29 cellular contexts compared by ENCODE assay signal in the genomic region with DNA sequence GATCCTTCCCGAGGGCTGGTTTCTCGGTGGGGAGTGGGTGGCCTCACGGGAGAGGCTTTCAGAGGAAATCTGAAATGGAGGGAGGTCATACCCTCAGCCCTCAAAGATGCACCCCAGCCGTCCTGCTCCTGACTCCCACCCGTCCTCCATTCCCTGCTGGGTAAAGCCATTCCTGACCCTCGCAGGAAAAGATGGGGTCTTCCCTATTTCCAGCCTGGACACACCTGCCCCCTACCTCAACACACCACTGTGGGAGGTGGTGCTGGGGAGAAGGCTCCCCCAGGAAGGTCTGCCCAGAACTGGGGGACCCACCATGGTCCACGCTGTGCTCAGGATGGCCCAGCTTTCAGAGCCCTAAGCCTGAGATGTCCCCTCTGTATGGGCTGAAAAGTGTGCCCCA.
DNase-seq lines count a peak whose midpoint lies in the region; ATAC-seq and TF ChIP-seq lines count a peak whose summit lies in the region.
"Had no signal": no experiment of that assay in that cellular context is flagged by ENCODE, and none has a peak within 500 bp of the region (broad histone marks: within the 10 kb centered on the region; RNA-seq: fewer than 3 reads in every experiment).

No MANE protein-coding gene starts in this region.

- no peak overlapping the region for H3K4me3 ChIP-seq in endodermal cell (ENCODE audit: low read length)
- no peak overlapping the region for H3K4me3 ChIP-seq in muscle layer of duodenum (ENCODE audit: low read depth in 1 of 2, low read length in 2 of 2)
- no peak overlapping the region for H3K4me3 ChIP-seq in stomach
- H3K4me3 ChIP-seq: Peyer's patch, psoas muscle, testis, uterus had no signal

- TF ChIP-seq POLR2A in stomach (IDR thresholded peaks at IDR 0.05): no peak

- H3K27ac ChIP-seq in endodermal cell (ENCODE audit: low read depth, low read length): no peak overlapping the region
- peak overlapping the region; percentile 47 for H3K27ac ChIP-seq in muscle layer of duodenum (ENCODE audit: low read length)
- peak overlapping the region in 3 of 5 donors; percentile 55 to 83 (median 71) for H3K27ac ChIP-seq in stomach
- H3K27ac ChIP-seq: psoas muscle, testis, uterus had no signal

- H3K4me3 Mint-ChIP-seq in CD14-positive monocyte: peak overlapping the region in 1 of 2 donors; percentile 60
- H3K4me3 Mint-ChIP-seq in endodermal cell: no peak overlapping the region
- H3K4me3 Mint-ChIP-seq: activated CD4-positive, alpha-beta memory T cell treated with anti-CD3 and anti-CD28 coated beads, Interleukin-2, amount 10 ng/mL, durations not matched to agents 7 days and 5 days; brain had no signal

- no peak for TF ChIP-seq EP300 in stomach (IDR thresholded peaks at IDR 0.05)

- H3K4me1 ChIP-seq in endodermal cell (ENCODE audit: control insufficient read depth, insufficient read depth, low read length): no peaks in the 10 kb centered on the region
- H3K4me1 ChIP-seq in muscle layer of duodenum (ENCODE audit: control insufficient read depth in 1 of 2, insufficient read depth in 2 of 2, low read length in 2 of 2): peaks cover 5 to 45% of the 10 kb centered on the region in 2 donors
- H3K4me1 ChIP-seq in stomach: peaks cover 0 to 41% (median 19%) of the 10 kb centered on the region in 4 donors
- H3K4me1 ChIP-seq: Peyer's patch, psoas muscle, uterus had no signal

- H3K27ac Mint-ChIP-seq in CD14-positive monocyte (peak overlapping the region in 1 of 7 donors; percentile 50), endodermal cell (peak overlapping the region; percentile 55)
- H3K27ac Mint-ChIP-seq: activated CD4-positive, alpha-beta memory T cell treated with anti-CD3 and anti-CD28 coated beads, Interleukin-2, amount 10 ng/mL, durations not matched to agents 7 days and 5 days had no signal

- no peaks in the 10 kb centered on the region for H3K9me3 ChIP-seq in endodermal cell (ENCODE audit: control insufficient read depth, low read length)
- no peaks in the 10 kb centered on the region for H3K9me3 ChIP-seq in muscle layer of duodenum (ENCODE audit: control insufficient read depth in 1 of 2, low read length in 2 of 2)
- H3K9me3 ChIP-seq in stomach: no peaks in the 10 kb centered on the region
- H3K9me3 ChIP-seq: Peyer's patch, psoas muscle, testis, uterus had no signal

- peaks cover 18% of the 10 kb centered on the region for H3K36me3 ChIP-seq in endodermal cell (ENCODE audit: control insufficient read depth, insufficient read depth, low read length)
- H3K36me3 ChIP-seq in muscle layer of duodenum (ENCODE audit: control insufficient read depth in 1 of 2, insufficient read depth in 2 of 2, low read length in 2 of 2): peaks cover 0 to 11% of the 10 kb centered on the region in 2 donors
- peaks cover 0 to 57% (median 35%) of the 10 kb centered on the region in 4 donors for H3K36me3 ChIP-seq in stomach
- H3K36me3 ChIP-seq: Peyer's patch, uterus had no signal

- ATAC-seq in HG03342 (IDR thresholded peaks at IDR 0.05; ENCODE audit: unreplicated experiment): no peak
- ATAC-seq: left cardiac atrium, psoas muscle had no signal

- intact Hi-C loops in CD14-positive monocyte (cut with micrococcal nuclease) (no loop called here), stomach (cut with DNase I; ENCODE audit: low total_unique reads) (loop anchor here (10.0 kb wide), 1 partner anchor 78 kb away; no protein-coding TSS in a partner anchor)

- TF ChIP-seq CTCF in CD14-positive monocyte (IDR thresholded peaks at IDR 0.05): no peak
- TF ChIP-seq CTCF in endodermal cell (conservative IDR thresholded peaks at IDR 0.05): no peak
- TF ChIP-seq CTCF in stomach (IDR thresholded peaks at IDR 0.05): no peak

- H3K27me3 Mint-ChIP-seq in CD14-positive monocyte (ENCODE audit: low read depth in 3 of 3) (peaks cover 10 to 46% (median 43%) of the 10 kb centered on the region in 3 donors), endodermal cell (ENCODE audit: insufficient read depth) (no peaks in the 10 kb centered on the region)
- H3K27me3 Mint-ChIP-seq: activated CD4-positive, alpha-beta memory T cell treated with anti-CD3 and anti-CD28 coated beads, Interleukin-2, amount 10 ng/mL, durations not matched to agents 7 days and 5 days had no signal

- peaks cover 94 to 96% of the 10 kb centered on the region in 2 donors for H3K36me3 Mint-ChIP-seq in CD14-positive monocyte
- H3K36me3 Mint-ChIP-seq in endodermal cell (ENCODE audit: low read depth): peaks cover 17% of the 10 kb centered on the region

- H3K9me3 Mint-ChIP-seq in CD14-positive monocyte (peaks cover 0 to 6% (median 2%) of the 10 kb centered on the region in 7 donors), endodermal cell (no peaks in the 10 kb centered on the region)
- H3K9me3 Mint-ChIP-seq: activated CD4-positive, alpha-beta memory T cell treated with anti-CD3 and anti-CD28 coated beads, Interleukin-2, amount 10 ng/mL, durations not matched to agents 7 days and 5 days; brain had no signal

- H3K9ac ChIP-seq in endodermal cell (ENCODE audit: extremely low read depth, low read length, poor library complexity, severe bottlenecking): no peak overlapping the region

- H3K27me3 ChIP-seq in endodermal cell (ENCODE audit: control insufficient read depth, insufficient read depth, low read length, poor library complexity, severe bottlenecking) (no peaks in the 10 kb centered on the region), muscle layer of duodenum (ENCODE audit: low read depth, low read length) (no peaks in the 10 kb centered on the region), stomach (no peaks in the 10 kb centered on the region)
- H3K27me3 ChIP-seq: Peyer's patch, testis, uterus had no signal

- DNase-seq in CD14-positive monocyte (ENCODE audit: low spot score) (peak; percentile 13), endodermal cell (peak; percentile 30), stomach (no peak), NCI-H1930 (lab: John Stamatoyannopoulos, UW) (no peak), DMS 273 (lab: John Stamatoyannopoulos, UW; ENCODE audit: unreplicated experiment) (no peak)
- DNase-seq: ACHN; activated CD4-positive, alpha-beta memory T cell treated with anti-CD3 and anti-CD28 coated beads, Interleukin-2, amount 10 ng/mL, durations not matched to agents 7 days and 5 days; activated CD4-positive, alpha-beta T cell treated with anti-CD3 and anti-CD28 coated beads for 1 hour; activated CD8-positive, alpha-beta memory T cell treated with anti-CD3 and anti-CD28 coated beads, Interleukin-2, amount 50 U/mL, for 4 hours; activated naive CD4-positive, alpha-beta T cell treated with anti-CD3 and anti-CD28 coated beads, Interleukin-2, amount 50 U/mL, for 16 hours; amniotic stem cell; cerebellar nuclear complex; COR-L47; hypothalamus; left cardiac atrium; mammary epithelial cell; NCI-H146; NCI-H446; NCI-H748 treated with DMSO at 0.1 percent for 48 hours; nucleus accumbens; psoas muscle; SIG-M5; stimulated activated naive CD4-positive, alpha-beta T cell; testis; uterus had no signal

- H3K4me1 Mint-ChIP-seq in CD14-positive monocyte: peaks cover 13% of the 10 kb centered on the region
- H3K4me1 Mint-ChIP-seq in endodermal cell: no peaks in the 10 kb centered on the region
- H3K4me1 Mint-ChIP-seq: activated CD4-positive, alpha-beta memory T cell treated with anti-CD3 and anti-CD28 coated beads, Interleukin-2, amount 10 ng/mL, durations not matched to agents 7 days and 5 days had no signal

- WGBS in endodermal cell (ENCODE audit: insufficient coverage in 1 of 2, insufficient read length in 1 of 2), 2 experiments: 86 to 100% methylated on average over 1 to 7 of the region's 7 CpGs
- WGBS in stomach, 5 donors: 82 to 86% (median 84%) methylated on average over 6 to 7 of the region's 7 CpGs

Comparison
In these comparisons a context has a peak if more than half of its experiments do, and no peak if none do; other contexts are left out.
1. DNase-seq: peak in CD14-positive monocyte (single experiment) and endodermal cell (single experiment); none in stomach (single experiment), NCI-H1930 (0 of 2) and DMS 273 (single experiment).